1 cellular context compared by ENCODE assay signal in genomic region chr18:68843467-68844089, GRCh38.
TF ChIP-seq lines count a peak whose summit lies in the region.

No MANE protein-coding gene starts in this region.

TF ChIP-seq in HCT116, 20 proteins besides CTCF, POLR2A, EP300 and RAD21 (continued from another document):
- TF ChIP-seq, protein P1, sequence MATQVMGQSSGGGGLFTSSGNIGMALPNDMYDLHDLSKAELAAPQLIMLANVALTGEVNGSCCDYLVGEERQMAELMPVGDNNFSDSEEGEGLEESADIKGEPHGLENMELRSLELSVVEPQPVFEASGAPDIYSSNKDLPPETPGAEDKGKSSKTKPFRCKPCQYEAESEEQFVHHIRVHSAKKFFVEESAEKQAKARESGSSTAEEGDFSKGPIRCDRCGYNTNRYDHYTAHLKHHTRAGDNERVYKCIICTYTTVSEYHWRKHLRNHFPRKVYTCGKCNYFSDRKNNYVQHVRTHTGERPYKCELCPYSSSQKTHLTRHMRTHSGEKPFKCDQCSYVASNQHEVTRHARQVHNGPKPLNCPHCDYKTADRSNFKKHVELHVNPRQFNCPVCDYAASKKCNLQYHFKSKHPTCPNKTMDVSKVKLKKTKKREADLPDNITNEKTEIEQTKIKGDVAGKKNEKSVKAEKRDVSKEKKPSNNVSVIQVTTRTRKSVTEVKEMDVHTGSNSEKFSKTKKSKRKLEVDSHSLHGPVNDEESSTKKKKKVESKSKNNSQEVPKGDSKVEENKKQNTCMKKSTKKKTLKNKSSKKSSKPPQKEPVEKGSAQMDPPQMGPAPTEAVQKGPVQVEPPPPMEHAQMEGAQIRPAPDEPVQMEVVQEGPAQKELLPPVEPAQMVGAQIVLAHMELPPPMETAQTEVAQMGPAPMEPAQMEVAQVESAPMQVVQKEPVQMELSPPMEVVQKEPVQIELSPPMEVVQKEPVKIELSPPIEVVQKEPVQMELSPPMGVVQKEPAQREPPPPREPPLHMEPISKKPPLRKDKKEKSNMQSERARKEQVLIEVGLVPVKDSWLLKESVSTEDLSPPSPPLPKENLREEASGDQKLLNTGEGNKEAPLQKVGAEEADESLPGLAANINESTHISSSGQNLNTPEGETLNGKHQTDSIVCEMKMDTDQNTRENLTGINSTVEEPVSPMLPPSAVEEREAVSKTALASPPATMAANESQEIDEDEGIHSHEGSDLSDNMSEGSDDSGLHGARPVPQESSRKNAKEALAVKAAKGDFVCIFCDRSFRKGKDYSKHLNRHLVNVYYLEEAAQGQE (IDR thresholded peaks at IDR 0.05; ENCODE audit: low read depth): no peak
- no peak for TF ChIP-seq CBX3 (IDR thresholded peaks at IDR 0.05; ENCODE audit: low read depth)
- TF ChIP-seq, protein P2, sequence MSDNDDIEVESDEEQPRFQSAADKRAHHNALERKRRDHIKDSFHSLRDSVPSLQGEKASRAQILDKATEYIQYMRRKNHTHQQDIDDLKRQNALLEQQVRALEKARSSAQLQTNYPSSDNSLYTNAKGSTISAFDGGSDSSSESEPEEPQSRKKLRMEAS (IDR thresholded peaks at IDR 0.05): no peak
- TF ChIP-seq ELF1 (IDR thresholded peaks at IDR 0.05; ENCODE audit: borderline replicate concordance, low read depth): no peak
- TF ChIP-seq, protein P3, sequence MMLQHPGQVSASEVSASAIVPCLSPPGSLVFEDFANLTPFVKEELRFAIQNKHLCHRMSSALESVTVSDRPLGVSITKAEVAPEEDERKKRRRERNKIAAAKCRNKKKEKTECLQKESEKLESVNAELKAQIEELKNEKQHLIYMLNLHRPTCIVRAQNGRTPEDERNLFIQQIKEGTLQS (IDR thresholded peaks at IDR 0.05): no peak
- no peak for TF ChIP-seq SP1 (IDR thresholded peaks at IDR 0.05; ENCODE audit: low read depth)
- TF ChIP-seq TCF7L2 (IDR thresholded peaks at IDR 0.05; ENCODE audit: borderline replicate concordance, extremely low read depth, insufficient read depth, insufficient read length): no peak
- TF ChIP-seq SRF (IDR thresholded peaks at IDR 0.05; ENCODE audit: low read depth): no peak
